Comparison of ENCODE assay signal across 22 cellular contexts in genomic region chr3:193176690-193177089, GRCh38.
"Had no signal": no experiment of that assay in that cellular context is flagged by ENCODE, and none has a peak within 500 bp of the region (broad histone marks: within the 10 kb centered on the region; RNA-seq: fewer than 3 reads in every experiment).

No MANE protein-coding gene starts in this region.

- FAIRE-seq: TTC549 had no signal

- H3K4me1 ChIP-seq: adrenal gland, ascending aorta, foreskin keratinocyte, neural progenitor cell, sigmoid colon, thyroid gland, upper lobe of right lung had no signal

- H3K4me3 ChIP-seq: adrenal gland, ascending aorta, neural progenitor cell, sigmoid colon, thyroid gland, upper lobe of right lung had no signal

- DNase-seq: activated CD4-positive, alpha-beta T cell treated with anti-CD3 and anti-CD28 coated beads, Interleukin-2, amount 50 U/mL, for 4 hours; activated CD8-positive, alpha-beta memory T cell treated with anti-CD3 and anti-CD28 coated beads for 24 hours; activated CD8-positive, alpha-beta memory T cell treated with anti-CD3 and anti-CD28 coated beads, Interleukin-2, amount 50 U/mL, for 4 hours; activated T-cell treated with anti-CD3 and anti-CD28 coated beads, Interleukin-2, amount 50 U/mL, for 24 hours; adrenal gland; central memory CD4-positive, alpha-beta T cell; dermis blood vessel endothelial cell; effector CD8-positive, alpha-beta T cell; foreskin keratinocyte; kidney glomerular epithelial cell; left ventricle myocardium superior; mammary epithelial cell; naive thymus-derived CD8-positive, alpha-beta T cell; posterior cingulate gyrus; sigmoid colon; stimulated activated CD4-positive, alpha-beta T cell treated with anti-CD3 and anti-CD28 coated beads, Interleukin-4, amount 100 ng/mL, for 1 hour; stimulated activated naive CD4-positive, alpha-beta T cell treated with Interleukin-2 at 50 U/mL for 16 hours; thyroid gland; upper lobe of right lung had no signal

- H3K27me3 ChIP-seq: ascending aorta, foreskin keratinocyte, neural progenitor cell, thyroid gland, upper lobe of right lung had no signal

- H3K36me3 ChIP-seq: adrenal gland, ascending aorta, neural progenitor cell, sigmoid colon, thyroid gland, upper lobe of right lung had no signal

- H3K27ac ChIP-seq: adrenal gland, ascending aorta, foreskin keratinocyte, neural progenitor cell, sigmoid colon, thyroid gland, upper lobe of right lung had no signal

- H3K9me3 ChIP-seq: adrenal gland, ascending aorta, sigmoid colon, thyroid gland, upper lobe of right lung had no signal
